In the genomic region with DNA sequence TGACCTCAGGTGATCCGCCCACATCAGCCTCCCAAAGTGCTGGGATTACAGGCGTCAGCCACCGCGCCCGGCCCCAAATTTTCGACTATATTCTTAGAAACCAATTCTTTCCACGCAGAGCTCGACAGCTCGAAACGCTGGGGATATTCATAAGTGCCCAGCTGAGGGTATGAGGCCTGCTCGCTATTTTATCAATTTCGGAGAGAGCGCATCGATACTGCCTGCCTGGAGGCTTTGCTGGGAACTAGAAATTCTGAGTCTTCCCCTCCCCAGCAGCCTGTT, we compare ENCODE assay signal across 8 cellular contexts. TPM values are rescaled to one million over a fixed set of nuclear protein-coding genes. Genes with fewer than 3 reads are reported as not detected.
DNase-seq lines count a peak whose midpoint lies in the region; ATAC-seq, FAIRE-seq and TF ChIP-seq lines count a peak whose summit lies in the region.

No MANE protein-coding gene starts in this region.

- TF ChIP-seq POLR2A in suprapubic skin (IDR thresholded peaks at IDR 0.05): no peak

- no peak for TF ChIP-seq CTCF in left lung (IDR thresholded peaks at IDR 0.05)
- TF ChIP-seq CTCF in suprapubic skin (IDR thresholded peaks at IDR 0.05): no peak

- 0% methylated on average over 14 of the region's 14 CpGs for WGBS in suprapubic skin

- no peak for FAIRE-seq in GM19239 (lab: Jason Lieb, UNC)

- H3K36me3 ChIP-seq in left lung (peaks cover 0 to 11% of the 10 kb centered on the region in 2 donors), suprapubic skin (no peaks in the 10 kb centered on the region)

- H3K4me1 Mint-ChIP-seq in activated naive CD8-positive, alpha-beta T cell (ENCODE audit: low read depth): peaks cover 66% of the 10 kb centered on the region

- intact Hi-C loops in left lung (cut with DNase I): no loop called here

- no peaks in the 10 kb centered on the region for H3K27me3 ChIP-seq in left lung
- no peaks in the 10 kb centered on the region for H3K27me3 ChIP-seq in suprapubic skin

- no peak for TF ChIP-seq EP300 in suprapubic skin (IDR thresholded peaks at IDR 0.05)

- H3K9me3 ChIP-seq in left lung: no peaks in the 10 kb centered on the region
- no peaks in the 10 kb centered on the region for H3K9me3 ChIP-seq in suprapubic skin

- H3K4me3 ChIP-seq in left lung: peak overlapping the region; percentile 88 to 90
- peak overlapping the region; percentile 63 for H3K4me3 ChIP-seq in suprapubic skin

- no peaks in the 10 kb centered on the region for H3K27me3 Mint-ChIP-seq in activated naive CD8-positive, alpha-beta T cell

- H3K4me3 Mint-ChIP-seq in activated naive CD8-positive, alpha-beta T cell: peak overlapping the region; percentile 100

- H3K36me3 Mint-ChIP-seq in activated naive CD8-positive, alpha-beta T cell: peaks cover 9% of the 10 kb centered on the region

- peak; percentile 39 for DNase-seq in activated CD4-positive, CD25-positive, alpha-beta regulatory T cell treated with anti-CD3 and anti-CD28 coated beads, Interleukin-2, amount 50 U/mL, for 72 hours
- DNase-seq in left lung (no peak), suprapubic skin (ENCODE audit: low spot score in 2 of 2) (no peak), cerebellum (ENCODE audit: low spot score) (no peak), middle frontal gyrus (ENCODE audit: extremely low spot score, low spot score) (no peak), GM19239 (ENCODE audit: insufficient read length, low spot score) (no peak)

- H3K4me1 ChIP-seq in left lung: peaks cover 19 to 72% of the 10 kb centered on the region in 2 donors
- H3K4me1 ChIP-seq in suprapubic skin: peaks cover 40% of the 10 kb centered on the region

- H3K27ac ChIP-seq in left lung (peak overlapping the region; percentile 90 to 98), suprapubic skin (peak overlapping the region; percentile 89)

- no peak for ATAC-seq in activated CD4-positive, CD25-positive, alpha-beta regulatory T cell treated with anti-CD3 and anti-CD28 coated beads, Interleukin-2, amount 50 U/mL, for 24 hours
- ATAC-seq in left lung: no peak

- H3K27ac Mint-ChIP-seq in activated naive CD8-positive, alpha-beta T cell: peak overlapping the region; percentile 98

- no peaks in the 10 kb centered on the region for H3K9me3 Mint-ChIP-seq in activated naive CD8-positive, alpha-beta T cell (ENCODE audit: low read depth)

RNA-seq across cellular contexts. Expression of a gene that starts 0.4 kb away (rescaled TPM):
- 10 to 100 TPM; 15.4 to 23.9 TPM for total RNA-seq in left lung
- total RNA-seq in suprapubic skin: 10 to 100 TPM; 21.9 to 29.0 (median 22.0) TPM
- 13.8 TPM for total RNA-seq in cerebellum

RNA-seq across cellular contexts. Expression of a gene that starts 0.6 kb away (rescaled TPM):
- total RNA-seq in left lung: 100 to 1,000 TPM; 306 to 343 TPM
- 100 to 1,000 TPM in 1 of 4 donors, 10 to 100 TPM in 3; 48.3 to 108 (median 72.4) TPM for total RNA-seq in suprapubic skin
- 153 TPM for total RNA-seq in cerebellum
